In the genomic region with DNA sequence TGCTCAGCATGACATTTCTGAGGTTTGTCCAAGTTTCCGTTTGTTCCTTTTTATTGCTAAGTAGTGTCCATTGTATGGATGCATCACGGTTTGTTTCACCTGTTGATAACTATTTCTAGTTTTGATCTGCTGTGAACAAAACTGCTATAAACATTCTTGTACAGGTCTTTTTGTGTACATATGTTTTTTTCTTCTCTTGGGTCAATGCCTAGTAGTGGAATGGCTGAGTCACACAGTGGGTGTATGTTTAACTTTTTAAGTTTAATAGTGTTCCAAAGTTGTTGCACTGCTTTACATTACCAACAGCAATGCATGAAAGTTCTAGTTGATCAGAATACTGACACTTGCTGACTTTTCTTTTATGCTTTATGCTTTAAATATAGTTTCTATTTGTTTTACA, we compare ENCODE assay signal across 19 cellular contexts.
"Had no signal": no experiment of that assay in that cellular context is flagged by ENCODE, and none has a peak within 500 bp of the region (broad histone marks: within the 10 kb centered on the region; RNA-seq: fewer than 3 reads in every experiment).

No MANE protein-coding gene starts in this region.

- ATAC-seq: activated CD8-positive, alpha-beta T cell treated with anti-CD3 and anti-CD28 coated beads for 36 hours; esophagus mucosa; foreskin keratinocyte; sciatic nerve; T-cell; upper lobe of right lung had no signal

- H3K36me3 ChIP-seq: left ventricle myocardium inferior, ovary, spleen, upper lobe of right lung had no signal

- H3K27ac ChIP-seq: foreskin keratinocyte, left ventricle myocardium inferior, ovary, spleen, upper lobe of right lung had no signal

- H3K27ac Mint-ChIP-seq: activated B cell treated with CpG ODN at 0.5 μM for 24 hours; activated CD4-positive, alpha-beta T cell treated with anti-CD3 and anti-CD28 coated beads, Interleukin-2, amount 10 ng/mL, durations not matched to agents 24 days and 14 days; activated CD8-positive, alpha-beta T cell treated with anti-CD3 and anti-CD28 coated beads for 36 hours; activated naive CD4-positive, alpha-beta T cell treated with anti-CD3 and anti-CD28 coated beads for 36 hours; T-cell had no signal

- H3K27me3 ChIP-seq: foreskin keratinocyte, ovary, upper lobe of right lung had no signal

- H3K27me3 Mint-ChIP-seq: activated B cell treated with CpG ODN at 0.5 μM for 24 hours; activated CD4-positive, alpha-beta T cell treated with anti-CD3 and anti-CD28 coated beads, Interleukin-2, amount 10 ng/mL, durations not matched to agents 24 days and 14 days; activated CD8-positive, alpha-beta T cell treated with anti-CD3 and anti-CD28 coated beads for 36 hours had no signal

- H3K9me3 ChIP-seq: left ventricle myocardium inferior, ovary, SK-N-SH, spleen, upper lobe of right lung had no signal

- H3K4me3 Mint-ChIP-seq: activated B cell treated with CpG ODN at 0.5 μM for 24 hours; activated CD4-positive, alpha-beta T cell treated with anti-CD3 and anti-CD28 coated beads, Interleukin-2, amount 10 ng/mL, durations not matched to agents 24 days and 14 days; activated CD8-positive, alpha-beta T cell treated with anti-CD3 and anti-CD28 coated beads for 36 hours; activated naive CD4-positive, alpha-beta T cell treated with anti-CD3 and anti-CD28 coated beads for 36 hours; T-cell had no signal

- H3K9me3 Mint-ChIP-seq: activated CD4-positive, alpha-beta T cell treated with anti-CD3 and anti-CD28 coated beads, Interleukin-2, amount 10 ng/mL, durations not matched to agents 24 days and 14 days; activated CD8-positive, alpha-beta T cell treated with anti-CD3 and anti-CD28 coated beads for 36 hours; activated naive CD4-positive, alpha-beta T cell treated with anti-CD3 and anti-CD28 coated beads for 36 hours; T-cell had no signal

- H3K4me3 ChIP-seq: left ventricle myocardium inferior, ovary, spleen, upper lobe of right lung had no signal

- H3K4me1 ChIP-seq: foreskin keratinocyte, spleen, upper lobe of right lung had no signal

- H3K4me2 ChIP-seq: SK-N-SH had no signal

- H3K36me3 Mint-ChIP-seq: T-cell had no signal

- H3K4me1 Mint-ChIP-seq: activated B cell treated with CpG ODN at 0.5 μM for 24 hours; activated CD4-positive, alpha-beta T cell treated with anti-CD3 and anti-CD28 coated beads, Interleukin-2, amount 10 ng/mL, durations not matched to agents 24 days and 14 days; T-cell had no signal

- H3K9ac ChIP-seq: SK-N-SH had no signal

- DNase-seq: activated B cell treated with CpG ODN at 0.5 μM for 24 hours; activated CD4-positive, alpha-beta T cell treated with anti-CD3 and anti-CD28 coated beads, Interleukin-2, amount 10 ng/mL, durations not matched to agents 24 days and 14 days; activated CD8-positive, alpha-beta T cell treated with anti-CD3 and anti-CD28 coated beads for 36 hours; activated naive CD4-positive, alpha-beta T cell treated with anti-CD3 and anti-CD28 coated beads for 36 hours; activated T-cell treated with anti-CD3 and anti-CD28 coated beads, Interleukin-2, amount 50 U/mL, for 1 hour; anterior cingulate cortex; cerebellar nuclear complex; effector CD4-positive, alpha-beta T cell; foreskin keratinocyte; left ventricle myocardium inferior; ovary; SK-N-SH; spleen; stimulated activated CD8-positive, alpha-beta memory T cell treated with anti-CD3 and anti-CD28 coated beads, Interleukin-4, amount 100 ng/mL, for 48 hours; stimulated activated naive CD4-positive, alpha-beta T cell; T-cell; upper lobe of right lung had no signal
